8 cellular contexts compared by ENCODE assay signal in genomic region chr1:155002479-155003226, GRCh38. TPM values are rescaled to one million over a fixed set of nuclear protein-coding genes. Genes with fewer than 3 reads are reported as not detected.
DNase-seq lines count a peak whose midpoint lies in the region; ATAC-seq, FAIRE-seq and TF ChIP-seq lines count a peak whose summit lies in the region.

ZBTB7B (plus strand) TSS chr1:155002802; CDS start chr1:155014661, 11,859 bp downstream.

- dilution Hi-C loops in keratinocyte (cut with MboI; ENCODE audit: extremely low pct_ligation_motif_present, low sequenced_read_pairs), result no loop called here

- ATAC-seq in GM21576 (IDR thresholded peaks at IDR 0.05; ENCODE audit: unreplicated experiment) (no peak), HG02763 (IDR thresholded peaks at IDR 0.05; ENCODE audit: unreplicated experiment) (no peak)

- peaks cover 47% of the 10 kb centered on the region for H3K79me2 ChIP-seq in keratinocyte (ENCODE audit: control insufficient read depth, insufficient read depth, low read length)

- peak within 1 kb of the TSS; percentile 89 for H3K9ac ChIP-seq in keratinocyte (ENCODE audit: control insufficient read depth, extremely low read depth, insufficient read depth, low read length)

- DNase-seq in NCI-H774 (lab: John Stamatoyannopoulos, UW) (peak; percentile 51), breast epithelium (ENCODE audit: low spot score in 2 of 2) (no peak), keratinocyte (ENCODE audit: low read depth, low spot score) (no peak), spleen (peak; percentile 91)

- no peaks in the 10 kb centered on the region for H4K20me1 ChIP-seq in keratinocyte (ENCODE audit: control insufficient read depth, extremely low read depth, insufficient read depth, low read length)

- no peak for TF ChIP-seq CTCF in 22Rv1 (IDR thresholded peaks at IDR 0.05)
- TF ChIP-seq CTCF in GM12873 (IDR thresholded peaks at IDR 0.05; ENCODE audit: insufficient read depth, low read depth, low read length, missing control alignments), result peak; percentile 2
- TF ChIP-seq CTCF in breast epithelium (IDR thresholded peaks at IDR 0.05), result peak in 2 of 3 donors; percentile 8 to 14
- TF ChIP-seq CTCF in keratinocyte (optimal IDR thresholded peaks at IDR 0.05 in 1 of 3, IDR thresholded peaks at IDR 0.05 in 1 of 3, conservative IDR thresholded peaks at IDR 0.05 in 1 of 3; ENCODE audit: extremely low read depth in 1 of 3, insufficient read depth in 2 of 3, low read length in 3 of 3), result no peak
- TF ChIP-seq CTCF in spleen (IDR thresholded peaks at IDR 0.05 in 8 of 11, conservative IDR thresholded peaks at IDR 0.05 in 3 of 11), result peak in 1 of 11 experiments; percentile 2

- H3K27ac ChIP-seq in 22Rv1 (peak within 1 kb of the TSS; percentile 98), breast epithelium (peak within 1 kb of the TSS; percentile 98 to 99), keratinocyte (ENCODE audit: control insufficient read depth, insufficient read depth, low read length) (peak within 1 kb of the TSS; percentile 81), spleen (peak within 1 kb of the TSS; percentile 90 to 99 (median 95))

- H3K4me3 ChIP-seq in breast epithelium (peak within 1 kb of the TSS; percentile 89 to 95 (median 89)), keratinocyte (ENCODE audit: control insufficient read depth in 2 of 3, extremely low read depth in 1 of 3, insufficient read depth in 2 of 3, low read depth in 1 of 3, low read length in 3 of 3) (peak within 1 kb of the TSS; percentile 81 to 99 (median 87)), spleen (peak within 1 kb of the TSS; percentile 75 to 90 (median 79))

- WGBS in spleen, 5 donors, result 0 to 3% (median 0%) methylated on average over 23 to 32 of the region's 34 CpGs

- no peaks in the 10 kb centered on the region for H3K36me3 ChIP-seq in breast epithelium
- H3K36me3 ChIP-seq in keratinocyte (ENCODE audit: control insufficient read depth in 2 of 2, extremely low read depth in 1 of 2, insufficient read depth in 2 of 2, low read length in 2 of 2), result peaks cover 1 to 15% of the 10 kb centered on the region in 2 experiments
- no peaks in the 10 kb centered on the region for H3K36me3 ChIP-seq in spleen

- FAIRE-seq in keratinocyte (lab: Jason Lieb, UNC), result no peak

- peaks cover 20 to 44% of the 10 kb centered on the region in 2 donors for H3K4me1 ChIP-seq in breast epithelium
- peaks cover 48% of the 10 kb centered on the region for H3K4me1 ChIP-seq in keratinocyte (ENCODE audit: control insufficient read depth, extremely low read depth, insufficient read depth, low read length)
- H3K4me1 ChIP-seq in spleen, result peaks cover 43 to 91% (median 65%) of the 10 kb centered on the region in 6 donors

- H2AFZ ChIP-seq in keratinocyte (ENCODE audit: control insufficient read depth, low read length), result peak within 1 kb of the TSS; percentile 90

- H3K9me3 ChIP-seq in breast epithelium (no peaks in the 10 kb centered on the region), keratinocyte (ENCODE audit: control insufficient read depth, low read depth, low read length) (no peaks in the 10 kb centered on the region), spleen (no peaks in the 10 kb centered on the region)

- H3K9me1 ChIP-seq in keratinocyte (ENCODE audit: control insufficient read depth, extremely low read depth, insufficient read depth, low read length), result no peaks in the 10 kb centered on the region

- peak within 1 kb of the TSS; percentile 92 for H3K4me2 ChIP-seq in keratinocyte (ENCODE audit: control insufficient read depth, extremely low read depth, insufficient read depth, low read depth, low read length)

- intact Hi-C loops in breast epithelium (cut with DNase I; ENCODE audit: low total_unique reads) (no loop called here), spleen (cut with DNase I; ENCODE audit: low total_unique reads) (loop anchor here (5.0 to 10.0 kb wide), 2 partner anchors 40 to 62 kb away; partner anchors contain the start of genes EFNA4 and PYGO2)

- TF ChIP-seq POLR2A in breast epithelium (IDR thresholded peaks at IDR 0.05) (no peak), spleen (IDR thresholded peaks at IDR 0.05) (no peak)

- H3K27me3 ChIP-seq in breast epithelium, result no peaks in the 10 kb centered on the region
- H3K27me3 ChIP-seq in keratinocyte (ENCODE audit: control insufficient read depth, extremely low read depth, insufficient read depth, low read length), result no peaks in the 10 kb centered on the region
- H3K27me3 ChIP-seq in spleen (replicated peaks in 1 of 7), result no peaks in the 10 kb centered on the region

RNA-seq across cellular contexts. Expression of gene ZBTB7B, which starts in this region (rescaled TPM):
- total RNA-seq in breast epithelium (10 to 100 TPM; 45.6 to 82.5 (median 53.4) TPM), spleen (10 to 100 TPM; 44.0 to 88.9 (median 68.8) TPM)
- polyA plus RNA-seq in keratinocyte (15.3 to 51.8 TPM (median 20.9 TPM) in 3 replicates), spleen (10 to 100 TPM; 11.1 to 38.6 (median 13.4) TPM)
- 13.9 TPM for polyA plus RNA-seq in keratinocyte (2011; ENCODE audit: low read depth)
- 15.2 and 26.3 TPM in 2 replicates for polyA plus RNA-seq in keratinocyte (2011; cell fraction: cytosol; rRNA removed)
- polyA plus RNA-seq in keratinocyte (2011; cell fraction: nucleus; rRNA removed), result 54.4 and 57.6 TPM in 2 replicates
- 21.0 and 51.7 TPM in 2 replicates for polyA plus RNA-seq in keratinocyte (2012; ENCODE audit: low replicate concordance)
- 21.3 to 40.8 TPM (median 37.0 TPM) in 3 replicates for polyA minus RNA-seq in keratinocyte
- polyA minus RNA-seq in keratinocyte (2011; cell fraction: cytosol; rRNA and poly(A)+ RNA removed), result 72.1 TPM
- polyA minus RNA-seq in keratinocyte (2011; cell fraction: nucleus; rRNA and poly(A)+ RNA removed), result 40.6 and 48.0 TPM in 2 replicates

Comparison
In these comparisons a context has a peak if more than half of its experiments do, and no peak if none do; other contexts are left out.
1. CTCF ChIP-seq: peak in GM12873 (single experiment) and breast epithelium (2 of 3); none in 22Rv1 (single experiment) and keratinocyte (0 of 3).
2. DNase-seq: peak in NCI-H774 (single experiment) and spleen (single experiment); none in breast epithelium (0 of 2) and keratinocyte (single experiment).
3. Peak in every context shown above with its lines, with median percentiles within 50 percentile points of each other: H3K27ac ChIP-seq and H3K4me3 ChIP-seq.